ENCODE assay signal across 8 cellular contexts in genomic region chr7:29588900-29589696, GRCh38. TPM values are rescaled to one million over a fixed set of nuclear protein-coding genes. Genes with fewer than 3 reads are reported as not detected.
A peak's percentile ranks its signal among the peaks of the same experiment; 100 is the strongest.
DNase-seq lines count a peak whose midpoint lies in the region; ATAC-seq, FAIRE-seq and TF ChIP-seq lines count a peak whose summit lies in the region.

No MANE protein-coding gene starts in this region.

- in situ Hi-C loops in HAP-1 (cut with MboI; ENCODE audit: low sequenced_read_pairs), result no loop called here

- TF ChIP-seq RAD21 in A549 (conservative IDR thresholded peaks at IDR 0.05 in 1 of 2, IDR thresholded peaks at IDR 0.05 in 1 of 2), result peak in 1 of 2 experiments; percentile 50; a peak in 3 of 5 replicates

- ATAC-seq in A549, result peak; percentile 85 to 88
- ATAC-seq in activated CD8-positive, alpha-beta T cell treated with anti-CD3 and anti-CD28 coated beads, Interleukin-2, amount 10 ng/mL, durations not matched to agents 7 days and 5 days, result no peak
- ATAC-seq in stimulated activated memory B cell treated with anti-CD40 and anti-IgM and Interleukin-4, amounts not matched to agents 10 μg/mL and 1 μg/mL and 100 μg/mL, for 72 hours, result no peak

- H3K27me3 ChIP-seq in HAP-1 (ENCODE audit: low read depth) (no peaks in the 10 kb centered on the region), MM.1S (replicated peaks; ENCODE audit: insufficient read depth, low read length) (no peaks in the 10 kb centered on the region), right atrium auricular region (no peaks in the 10 kb centered on the region)

- H3K4me2 ChIP-seq in A549 (no peak overlapping the region), MM.1S (ENCODE audit: low read depth, low read length) (peak overlapping the region; percentile 35; the same call in 1 of the 2 replicates)

- H2AFZ ChIP-seq in MM.1S (ENCODE audit: low read length), result peak overlapping the region; percentile 61

- H3K4me3 Mint-ChIP-seq in activated CD8-positive, alpha-beta T cell treated with anti-CD3 and anti-CD28 coated beads, Interleukin-2, amount 10 ng/mL, durations not matched to agents 7 days and 5 days, result no peak overlapping the region
- H3K4me3 Mint-ChIP-seq in stimulated activated memory B cell treated with anti-CD40 and anti-IgM and Interleukin-4, amounts not matched to agents 10 μg/mL and 1 μg/mL and 100 μg/mL, for 72 hours, result peak overlapping the region; percentile 45
- no peak overlapping the region for H3K4me3 Mint-ChIP-seq in activated T-helper 2 cell treated with anti-CD3 and anti-CD28 coated beads, Interferon-gamma antibody, Interleukin-2, Interleukin-4, amounts not matched to agents 10 μg/mL and 5 μg/mL and 100 μg/mL, durations not matched to agents 14 hours and 24 hours and 36 hours (ENCODE audit: low read depth)

- no peaks in the 10 kb centered on the region for H3K9me2 ChIP-seq in MM.1S (replicated peaks; ENCODE audit: insufficient read depth, low read length)

- H3K27me3 Mint-ChIP-seq in activated CD8-positive, alpha-beta T cell treated with anti-CD3 and anti-CD28 coated beads, Interleukin-2, amount 10 ng/mL, durations not matched to agents 7 days and 5 days (ENCODE audit: low read depth), result peaks cover 5% of the 10 kb centered on the region
- no peaks in the 10 kb centered on the region for H3K27me3 Mint-ChIP-seq in stimulated activated memory B cell treated with anti-CD40 and anti-IgM and Interleukin-4, amounts not matched to agents 10 μg/mL and 1 μg/mL and 100 μg/mL, for 72 hours
- no peaks in the 10 kb centered on the region for H3K27me3 Mint-ChIP-seq in activated T-helper 2 cell treated with anti-CD3 and anti-CD28 coated beads, Interferon-gamma antibody, Interleukin-2, Interleukin-4, amounts not matched to agents 10 μg/mL and 5 μg/mL and 100 μg/mL, durations not matched to agents 14 hours and 24 hours and 36 hours (ENCODE audit: low read depth)

- no peaks in the 10 kb centered on the region for H3K79me2 ChIP-seq in MM.1S (ENCODE audit: low read length)

- no peaks in the 10 kb centered on the region for H3K9me3 Mint-ChIP-seq in activated CD8-positive, alpha-beta T cell treated with anti-CD3 and anti-CD28 coated beads, Interleukin-2, amount 10 ng/mL, durations not matched to agents 7 days and 5 days (ENCODE audit: insufficient read depth)
- H3K9me3 Mint-ChIP-seq in stimulated activated memory B cell treated with anti-CD40 and anti-IgM and Interleukin-4, amounts not matched to agents 10 μg/mL and 1 μg/mL and 100 μg/mL, for 72 hours, result no peaks in the 10 kb centered on the region
- H3K9me3 Mint-ChIP-seq in activated T-helper 2 cell treated with anti-CD3 and anti-CD28 coated beads, Interferon-gamma antibody, Interleukin-2, Interleukin-4, amounts not matched to agents 10 μg/mL and 5 μg/mL and 100 μg/mL, durations not matched to agents 14 hours and 24 hours and 36 hours, result no peaks in the 10 kb centered on the region

- no peak for FAIRE-seq in A549 (lab: Jason Lieb, UNC)

- H4K20me1 ChIP-seq in MM.1S (ENCODE audit: insufficient read depth, low read length), result no peaks in the 10 kb centered on the region

- WGBS in A549 (ENCODE audit: missing lambda C conversion rate), result 43% methylated on average over 8 of the region's 8 CpGs

- POLR2A ChIA-PET in A549 (lab: Yijun Ruan, JAX), result no interaction called here
- POLR2A ChIA-PET in activated CD8-positive, alpha-beta T cell treated with anti-CD3 and anti-CD28 coated beads, Interleukin-2, amount 10 ng/mL, durations not matched to agents 7 days and 5 days (lab: Charles Lee), result no interaction called here

- no peak overlapping the region for H3K4me3 ChIP-seq in A549
- H3K4me3 ChIP-seq in HAP-1, result no peak overlapping the region
- H3K4me3 ChIP-seq in MM.1S (ENCODE audit: low read length), result no peak overlapping the region
- no peak overlapping the region for H3K4me3 ChIP-seq in right atrium auricular region

- peaks cover 10% of the 10 kb centered on the region; the same call in 1 of the 2 replicates for H3F3A ChIP-seq in MM.1S (ENCODE audit: insufficient read depth, low read length)

- H3K36me3 Mint-ChIP-seq in activated CD8-positive, alpha-beta T cell treated with anti-CD3 and anti-CD28 coated beads, Interleukin-2, amount 10 ng/mL, durations not matched to agents 7 days and 5 days (ENCODE audit: low read depth), result no peaks in the 10 kb centered on the region
- H3K36me3 Mint-ChIP-seq in stimulated activated memory B cell treated with anti-CD40 and anti-IgM and Interleukin-4, amounts not matched to agents 10 μg/mL and 1 μg/mL and 100 μg/mL, for 72 hours, result no peaks in the 10 kb centered on the region
- H3K36me3 Mint-ChIP-seq in activated T-helper 2 cell treated with anti-CD3 and anti-CD28 coated beads, Interferon-gamma antibody, Interleukin-2, Interleukin-4, amounts not matched to agents 10 μg/mL and 5 μg/mL and 100 μg/mL, durations not matched to agents 14 hours and 24 hours and 36 hours (ENCODE audit: low read depth), result no peaks in the 10 kb centered on the region

- CTCF ChIA-PET in A549 (lab: Yijun Ruan, JAX), result interaction anchor here (0.6 to 1.6 kb wide), 9 partner anchors 10 to 501 kb away, joined by 3 to 6 read pairs (median 3); no protein-coding TSS in a partner anchor
- CTCF ChIA-PET in activated CD8-positive, alpha-beta T cell treated with anti-CD3 and anti-CD28 coated beads, Interleukin-2, amount 10 ng/mL, durations not matched to agents 7 days and 5 days (lab: Charles Lee), result interaction anchor here (1.0 to 1.3 kb wide), 5 partner anchors 8 to 473 kb away, joined by 3 read pairs; no protein-coding TSS in a partner anchor

- H3K9me3 ChIP-seq in A549 (no peaks in the 10 kb centered on the region), HAP-1 (no peaks in the 10 kb centered on the region), MM.1S (replicated peaks; ENCODE audit: insufficient read depth, low read length) (no peaks in the 10 kb centered on the region), right atrium auricular region (no peaks in the 10 kb centered on the region)

- TF ChIP-seq CTCF in A549 (IDR thresholded peaks at IDR 0.05) (peak; percentile 67), MM.1S (IDR thresholded peaks at IDR 0.05; ENCODE audit: low read length) (peak; percentile 92), right atrium auricular region (IDR thresholded peaks at IDR 0.05) (peak; percentile 31 to 74)

- no peak overlapping the region for H3K27ac Mint-ChIP-seq in activated CD8-positive, alpha-beta T cell treated with anti-CD3 and anti-CD28 coated beads, Interleukin-2, amount 10 ng/mL, durations not matched to agents 7 days and 5 days
- H3K27ac Mint-ChIP-seq in stimulated activated memory B cell treated with anti-CD40 and anti-IgM and Interleukin-4, amounts not matched to agents 10 μg/mL and 1 μg/mL and 100 μg/mL, for 72 hours, result peak overlapping the region; percentile 54
- H3K27ac Mint-ChIP-seq in activated T-helper 2 cell treated with anti-CD3 and anti-CD28 coated beads, Interferon-gamma antibody, Interleukin-2, Interleukin-4, amounts not matched to agents 10 μg/mL and 5 μg/mL and 100 μg/mL, durations not matched to agents 14 hours and 24 hours and 36 hours, result no peak overlapping the region

- peaks cover 8% of the 10 kb centered on the region for H3K4me1 Mint-ChIP-seq in activated CD8-positive, alpha-beta T cell treated with anti-CD3 and anti-CD28 coated beads, Interleukin-2, amount 10 ng/mL, durations not matched to agents 7 days and 5 days (ENCODE audit: low read depth)
- peaks cover 10% of the 10 kb centered on the region for H3K4me1 Mint-ChIP-seq in stimulated activated memory B cell treated with anti-CD40 and anti-IgM and Interleukin-4, amounts not matched to agents 10 μg/mL and 1 μg/mL and 100 μg/mL, for 72 hours
- H3K4me1 Mint-ChIP-seq in activated T-helper 2 cell treated with anti-CD3 and anti-CD28 coated beads, Interferon-gamma antibody, Interleukin-2, Interleukin-4, amounts not matched to agents 10 μg/mL and 5 μg/mL and 100 μg/mL, durations not matched to agents 14 hours and 24 hours and 36 hours (ENCODE audit: low read depth), result peaks cover 6% of the 10 kb centered on the region

- intact Hi-C loops in activated T-helper 2 cell treated with anti-CD3 and anti-CD28 coated beads, Interferon-gamma antibody, Interleukin-2, Interleukin-4, amounts not matched to agents 10 μg/mL and 5 μg/mL and 100 μg/mL, durations not matched to agents 14 hours and 24 hours and 36 hours (cut with micrococcal nuclease), result no loop called here

- H3K36me3 ChIP-seq in HAP-1 (replicated peaks), result no peaks in the 10 kb centered on the region
- no peaks in the 10 kb centered on the region for H3K36me3 ChIP-seq in MM.1S (replicated peaks; ENCODE audit: insufficient read depth, low read length)
- no peaks in the 10 kb centered on the region for H3K36me3 ChIP-seq in right atrium auricular region

- no peak for TF ChIP-seq POLR2A in A549 (IDR thresholded peaks at IDR 0.05; ENCODE audit: low read length)

- H3K4me1 ChIP-seq in A549, result no peaks in the 10 kb centered on the region; the same call in 2 of the 3 replicates
- H3K4me1 ChIP-seq in HAP-1, result no peaks in the 10 kb centered on the region
- peaks cover 28% of the 10 kb centered on the region for H3K4me1 ChIP-seq in MM.1S (ENCODE audit: low read length)
- H3K4me1 ChIP-seq in right atrium auricular region, result no peaks in the 10 kb centered on the region

- H3K27ac ChIP-seq in A549 (no peak overlapping the region), MM.1S (ENCODE audit: low read length) (no peak overlapping the region), right atrium auricular region (no peak overlapping the region)

- peak; percentile 65 to 72 for DNase-seq in A549 (ENCODE audit: low read depth in 1 of 2, low spot score in 1 of 2)
- DNase-seq in EL, result peak; percentile 40
- DNase-seq in HAP-1 (ENCODE audit: low spot score in 2 of 2), result peak; percentile 38 to 71
- peak; percentile 71 for DNase-seq in MM.1S
- DNase-seq in activated CD8-positive, alpha-beta T cell treated with anti-CD3 and anti-CD28 coated beads, Interleukin-2, amount 10 ng/mL, durations not matched to agents 7 days and 5 days, result peak; percentile 55
- DNase-seq in right atrium auricular region (ENCODE audit: low spot score), result no peak
- no peak for DNase-seq in activated T-helper 2 cell treated with anti-CD3 and anti-CD28 coated beads, Interferon-gamma antibody, Interleukin-2, Interleukin-4, amounts not matched to agents 10 μg/mL and 5 μg/mL and 100 μg/mL, durations not matched to agents 14 hours and 24 hours and 36 hours (ENCODE audit: low spot score)

- no peak overlapping the region for H3K9ac ChIP-seq in MM.1S (ENCODE audit: low read length)

- no peak for TF ChIP-seq EP300 in A549 (IDR thresholded peaks at IDR 0.05)

RNA-seq across cellular contexts. Expression of gene PRR15, which starts 25.5 kb away (rescaled TPM):
- polyA plus RNA-seq in A549 (2011; rRNA removed) (1.6 and 1.8 TPM in 2 replicates), A549 (2017; fragmentation: RNase III; extraction: RNeasy Plus Mini Kit Qiagen cat#74134 plus additional on column Dnase treatment) (0.88 to 2.5 TPM (median 1.9 TPM) in 3 replicates)
- polyA plus RNA-seq in A549 (2012; cell fraction: cytosol; rRNA removed), result 0.30 and 0.40 TPM in 2 replicates
- 0.13 and 0.55 TPM in 2 replicates for polyA plus RNA-seq in A549 (2012; cell fraction: nucleus; rRNA removed)
- 0.29 and 0.50 TPM in 2 replicates for polyA minus RNA-seq in A549 (2011; rRNA and poly(A)+ RNA removed)
- total RNA-seq in activated CD8-positive, alpha-beta T cell treated with anti-CD3 and anti-CD28 coated beads, Interleukin-2, amount 10 ng/mL, durations not matched to agents 7 days and 5 days, result not detected
- total RNA-seq in right atrium auricular region, result 10 to 100 TPM in 1 of 2 donors, 1 to 10 TPM in 1; 4.2 to 26.3 TPM
- not detected in 2 replicates for total RNA-seq in activated T-helper 2 cell treated with anti-CD3 and anti-CD28 coated beads, Interferon-gamma antibody, Interleukin-2, Interleukin-4, amounts not matched to agents 10 μg/mL and 5 μg/mL and 100 μg/mL, durations not matched to agents 14 hours and 24 hours and 36 hours

Comparison
In these comparisons a context has a peak if more than half of its experiments do, and no peak if none do; other contexts are left out.
1. ATAC-seq: peak in A549 (2 of 2); none in activated CD8-positive, alpha-beta T cell treated with anti-CD3 and anti-CD28 coated beads, Interleukin-2, amount 10 ng/mL, durations not matched to agents 7 days and 5 days (single experiment) and stimulated activated memory B cell treated with anti-CD40 and anti-IgM and Interleukin-4, amounts not matched to agents 10 μg/mL and 1 μg/mL and 100 μg/mL, for 72 hours (single experiment).
2. DNase-seq: peak in A549 (2 of 2), EL (single experiment), HAP-1 (2 of 2), MM.1S (single experiment) and activated CD8-positive, alpha-beta T cell treated with anti-CD3 and anti-CD28 coated beads, Interleukin-2, amount 10 ng/mL, durations not matched to agents 7 days and 5 days (single experiment); none in right atrium auricular region (single experiment) and activated T-helper 2 cell treated with anti-CD3 and anti-CD28 coated beads, Interferon-gamma antibody, Interleukin-2, Interleukin-4, amounts not matched to agents 10 μg/mL and 5 μg/mL and 100 μg/mL, durations not matched to agents 14 hours and 24 hours and 36 hours (single experiment).
3. Peak in every context shown above with its lines, with median percentiles within 50 percentile points of each other: CTCF ChIP-seq.